Comparison of ENCODE assay signal across 3 cellular contexts in genomic region chr6:43662948-43663347, GRCh38. TPM values are rescaled to one million over a fixed set of nuclear protein-coding genes. Genes with fewer than 3 reads are reported as not detected.
"Had no signal": no experiment of that assay in that cellular context is flagged by ENCODE, and none has a peak within 500 bp of the region (broad histone marks: within the 10 kb centered on the region; RNA-seq: fewer than 3 reads in every experiment).

No MANE protein-coding gene starts in this region.

RNA-seq across cellular contexts. Expression of gene RSPH9, which starts 18.1 kb away (rescaled TPM):
- total RNA-seq: colonic mucosa, epithelial cell of proximal tubule, esophagus mucosa had no signal
